In the genomic region with DNA sequence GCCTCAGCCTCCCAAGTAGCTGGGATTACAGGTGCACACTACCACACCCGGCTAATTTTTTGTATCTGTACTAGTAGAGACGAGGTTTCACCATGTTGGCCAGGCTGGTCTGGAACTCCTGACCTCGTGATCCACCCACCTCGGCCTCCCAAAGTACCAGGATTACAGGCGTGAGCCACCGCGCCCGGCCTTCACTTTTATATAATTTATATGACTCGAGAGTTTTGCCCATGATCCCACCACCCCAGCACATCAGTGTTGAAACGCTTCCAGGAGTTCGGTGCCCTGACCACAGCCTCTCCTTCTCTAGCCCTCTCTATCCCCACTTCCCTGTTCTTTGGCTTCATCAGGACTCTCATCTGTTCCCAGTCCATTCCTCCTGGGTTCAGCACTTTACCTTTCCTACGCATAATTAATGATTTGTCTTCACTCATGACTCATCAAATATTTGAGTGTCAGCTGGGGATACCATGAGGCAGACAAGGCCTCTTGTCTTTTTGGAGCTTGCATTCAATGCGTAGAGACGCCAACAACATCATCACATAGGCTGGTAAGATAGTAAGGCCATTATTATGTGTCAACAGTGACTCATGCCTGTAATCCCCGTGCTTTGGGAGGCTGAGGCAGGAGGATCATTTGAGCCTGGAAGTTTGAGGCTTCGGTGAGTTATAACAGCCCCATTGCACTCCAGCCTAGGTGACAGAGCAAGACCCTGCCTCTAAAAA, we compare ENCODE assay signal across 8 cellular contexts. TPM values are rescaled to one million over a fixed set of nuclear protein-coding genes. Genes with fewer than 3 reads are reported as not detected.
DNase-seq lines count a peak whose midpoint lies in the region; ATAC-seq, FAIRE-seq and TF ChIP-seq lines count a peak whose summit lies in the region.

No MANE protein-coding gene starts in this region.

- H3K4me1 ChIP-seq in A673 (ENCODE audit: insufficient read depth, low read length, poor library complexity, severe bottlenecking) (peaks cover 10% of the 10 kb centered on the region), keratinocyte (ENCODE audit: control insufficient read depth, extremely low read depth, insufficient read depth, low read length) (peaks cover 32% of the 10 kb centered on the region), upper lobe of left lung (peaks cover 23 to 54% (median 34%) of the 10 kb centered on the region in 4 donors)

- H3K4me3 ChIP-seq in A673 (ENCODE audit: low read depth, low read length, poor library complexity, severe bottlenecking), result peak overlapping the region; percentile 64
- H3K4me3 ChIP-seq in HFF-Myc (replicated peaks; ENCODE audit: low read depth, low read length), result peak overlapping the region; percentile 60
- peak overlapping the region in 2 of 3 experiments; percentile 87 to 90 for H3K4me3 ChIP-seq in keratinocyte (ENCODE audit: control insufficient read depth in 2 of 3, extremely low read depth in 1 of 3, insufficient read depth in 2 of 3, low read depth in 1 of 3, low read length in 3 of 3)
- H3K4me3 ChIP-seq in upper lobe of left lung, result peak overlapping the region in 3 of 4 donors; percentile 45 to 62 (median 56)

- no peak overlapping the region for H2AFZ ChIP-seq in keratinocyte (ENCODE audit: control insufficient read depth, low read length)

- H3K4me3 Mint-ChIP-seq in activated naive CD4-positive, alpha-beta T cell treated with anti-CD3 and anti-CD28 coated beads for 36 hours, result peak overlapping the region; percentile 79

- no peak for ATAC-seq in upper lobe of left lung (ENCODE audit: low FRiP score in 2 of 2)

- no peaks in the 10 kb centered on the region for H3K9me3 ChIP-seq in A673 (ENCODE audit: low read depth, low read length, poor library complexity, severe bottlenecking)
- H3K9me3 ChIP-seq in keratinocyte (ENCODE audit: control insufficient read depth, low read depth, low read length), result no peaks in the 10 kb centered on the region
- H3K9me3 ChIP-seq in upper lobe of left lung, result no peaks in the 10 kb centered on the region

- H3K9ac ChIP-seq in keratinocyte (ENCODE audit: control insufficient read depth, extremely low read depth, insufficient read depth, low read length), result peak overlapping the region; percentile 97

- intact Hi-C loops in A673 (cut with micrococcal nuclease; ENCODE audit: unreplicated experiment), result loop anchor here (5.0 kb wide), 1 partner anchor 122 kb away; no protein-coding TSS in a partner anchor
- intact Hi-C loops in activated naive CD4-positive, alpha-beta T cell treated with anti-CD3 and anti-CD28 coated beads for 36 hours (cut with micrococcal nuclease), result loop anchor here (5.0 kb wide), 1 partner anchor 237 kb away; the partner anchor contains the start of gene ARHGEF2

- H3K27ac ChIP-seq in A673 (ENCODE audit: low read depth, low read length, poor library complexity, severe bottlenecking) (peak overlapping the region; percentile 99), keratinocyte (ENCODE audit: control insufficient read depth, insufficient read depth, low read length) (peak overlapping the region; percentile 97), upper lobe of left lung (peak overlapping the region; percentile 87 to 95 (median 93))

- peaks cover 51% of the 10 kb centered on the region for H3K4me1 Mint-ChIP-seq in activated naive CD4-positive, alpha-beta T cell treated with anti-CD3 and anti-CD28 coated beads for 36 hours (ENCODE audit: low read depth)

- TF ChIP-seq CTCF in A673 (conservative IDR thresholded peaks at IDR 0.05; ENCODE audit: low read depth, low read length), result no peak
- no peak for TF ChIP-seq CTCF in HFF-Myc (IDR thresholded peaks at IDR 0.05; ENCODE audit: low read depth, low read length, missing control alignments)
- TF ChIP-seq CTCF in keratinocyte (optimal IDR thresholded peaks at IDR 0.05 in 1 of 3, IDR thresholded peaks at IDR 0.05 in 1 of 3, conservative IDR thresholded peaks at IDR 0.05 in 1 of 3; ENCODE audit: extremely low read depth in 1 of 3, insufficient read depth in 2 of 3, low read length in 3 of 3), result no peak
- no peak for TF ChIP-seq CTCF in upper lobe of left lung (IDR thresholded peaks at IDR 0.05)

- TF ChIP-seq EP300 in upper lobe of left lung (IDR thresholded peaks at IDR 0.05), result no peak

- peaks cover 59% of the 10 kb centered on the region for H3K36me3 Mint-ChIP-seq in activated naive CD4-positive, alpha-beta T cell treated with anti-CD3 and anti-CD28 coated beads for 36 hours (ENCODE audit: low read depth)

- H3K79me2 ChIP-seq in keratinocyte (ENCODE audit: control insufficient read depth, insufficient read depth, low read length), result peaks cover 8% of the 10 kb centered on the region

- no TSS peak for BruUV-seq in A673 (replicated peaks; lab: Mats Ljungman, UMichigan)

- DNase-seq in A673 (ENCODE audit: low spot score) (peak; percentile 43), HFF-Myc (ENCODE audit: extremely low read depth, low read depth) (no peak), keratinocyte (ENCODE audit: low read depth, low spot score) (peak; percentile 96), upper lobe of left lung (no peak), cerebellar cortex (ENCODE audit: low spot score) (no peak), NCI-H1694 treated with DMSO at 0.1 percent for 48 hours (lab: John Stamatoyannopoulos, UW) (no peak), GM19240 (ENCODE audit: insufficient read length, low spot score) (no peak)
- DNase-seq in activated naive CD4-positive, alpha-beta T cell treated with anti-CD3 and anti-CD28 coated beads for 36 hours, result peak; percentile 74

- no peak for FAIRE-seq in keratinocyte (lab: Jason Lieb, UNC)

- peaks cover 1% of the 10 kb centered on the region for H3K9me3 Mint-ChIP-seq in activated naive CD4-positive, alpha-beta T cell treated with anti-CD3 and anti-CD28 coated beads for 36 hours

- no peaks in the 10 kb centered on the region for H3K27me3 ChIP-seq in A673 (replicated peaks; ENCODE audit: insufficient read depth, low read depth, low read length, poor library complexity)
- H3K27me3 ChIP-seq in keratinocyte (ENCODE audit: control insufficient read depth, extremely low read depth, insufficient read depth, low read length), result no peaks in the 10 kb centered on the region
- H3K27me3 ChIP-seq in upper lobe of left lung, result no peaks in the 10 kb centered on the region

- H3K27ac Mint-ChIP-seq in activated naive CD4-positive, alpha-beta T cell treated with anti-CD3 and anti-CD28 coated beads for 36 hours, result peak overlapping the region; percentile 97

- no peaks in the 10 kb centered on the region for H3K36me3 ChIP-seq in A673 (ENCODE audit: insufficient read depth, low read length, poor library complexity, severe bottlenecking)
- peaks cover 9 to 14% of the 10 kb centered on the region in 2 experiments for H3K36me3 ChIP-seq in keratinocyte (ENCODE audit: control insufficient read depth in 2 of 2, extremely low read depth in 1 of 2, insufficient read depth in 2 of 2, low read length in 2 of 2)
- peaks cover 6 to 19% (median 12%) of the 10 kb centered on the region in 4 donors for H3K36me3 ChIP-seq in upper lobe of left lung

- dilution Hi-C loops in keratinocyte (cut with MboI; ENCODE audit: extremely low pct_ligation_motif_present, low sequenced_read_pairs), result no loop called here

- no peaks in the 10 kb centered on the region for H3K27me3 Mint-ChIP-seq in activated naive CD4-positive, alpha-beta T cell treated with anti-CD3 and anti-CD28 coated beads for 36 hours (ENCODE audit: low read depth)

- peak overlapping the region; percentile 96 for H3K4me2 ChIP-seq in keratinocyte (ENCODE audit: control insufficient read depth, extremely low read depth, insufficient read depth, low read depth, low read length)

- TF ChIP-seq POLR2A in upper lobe of left lung (IDR thresholded peaks at IDR 0.05), result no peak

- CTCF ChIA-PET in A673 (lab: Charles Lee), result no interaction called here
- CTCF ChIA-PET in activated naive CD4-positive, alpha-beta T cell treated with anti-CD3 and anti-CD28 coated beads for 36 hours (lab: Charles Lee), result interaction anchor here (0.6 to 6.7 kb wide), 6 partner anchors 11 to 1068 kb away, joined by 3 to 54 read pairs (median 5); partner anchors contain the start of gene SLC25A44

- H4K20me1 ChIP-seq in keratinocyte (ENCODE audit: control insufficient read depth, extremely low read depth, insufficient read depth, low read length), result no peaks in the 10 kb centered on the region

- no peaks in the 10 kb centered on the region for H3K9me1 ChIP-seq in keratinocyte (ENCODE audit: control insufficient read depth, extremely low read depth, insufficient read depth, low read length)

- POLR2A ChIA-PET in A673 (lab: Charles Lee; ENCODE audit: low non-redundant PET), result no interaction called here

- 79 to 80% methylated on average over 16 of the region's 16 CpGs for WGBS in upper lobe of left lung, 2 donors

RNA-seq across cellular contexts. Expression of gene PMF1, which starts 1.4 kb away (rescaled TPM):
- total RNA-seq in A673 (2021) (89.6 and 96.6 TPM in 2 replicates), upper lobe of left lung (10 to 100 TPM; 46.1 to 88.2 (median 66.6) TPM)
- 100 to 1,000 TPM; 135 TPM for total RNA-seq in activated naive CD4-positive, alpha-beta T cell treated with anti-CD3 and anti-CD28 coated beads for 36 hours
- polyA plus RNA-seq in keratinocyte, result 31.9 to 50.8 TPM (median 41.0 TPM) in 3 replicates
- polyA plus RNA-seq in keratinocyte (2011; ENCODE audit: low read depth), result 8.3 TPM
- 33.8 and 44.4 TPM in 2 replicates for polyA plus RNA-seq in keratinocyte (2011; cell fraction: cytosol; rRNA removed)
- 33.9 and 36.9 TPM in 2 replicates for polyA plus RNA-seq in keratinocyte (2011; cell fraction: nucleus; rRNA removed)
- 27.1 and 34.3 TPM in 2 replicates for polyA plus RNA-seq in keratinocyte (2012; ENCODE audit: low replicate concordance)
- polyA minus RNA-seq in keratinocyte, result 13.9 to 24.3 TPM (median 14.1 TPM) in 3 replicates
- 12.5 TPM for polyA minus RNA-seq in keratinocyte (2011; cell fraction: cytosol; rRNA and poly(A)+ RNA removed)
- 5.0 and 7.5 TPM in 2 replicates for polyA minus RNA-seq in keratinocyte (2011; cell fraction: nucleus; rRNA and poly(A)+ RNA removed)

RNA-seq across cellular contexts. Expression of gene SLC25A44, which starts 20.3 kb away (rescaled TPM):
- total RNA-seq in A673 (2021) (28.9 and 30.9 TPM in 2 replicates), upper lobe of left lung (10 to 100 TPM; 11.0 to 27.4 (median 21.1) TPM)
- total RNA-seq in activated naive CD4-positive, alpha-beta T cell treated with anti-CD3 and anti-CD28 coated beads for 36 hours, result 10 to 100 TPM; 69.1 to 73.5 TPM
- polyA plus RNA-seq in keratinocyte, result 24.4 to 36.8 TPM (median 25.3 TPM) in 3 replicates
- 14.9 TPM for polyA plus RNA-seq in keratinocyte (2011; ENCODE audit: low read depth)
- polyA plus RNA-seq in keratinocyte (2011; cell fraction: cytosol; rRNA removed), result 25.5 and 33.8 TPM in 2 replicates
- 39.2 and 55.4 TPM in 2 replicates for polyA plus RNA-seq in keratinocyte (2011; cell fraction: nucleus; rRNA removed)
- 14.4 and 18.8 TPM in 2 replicates for polyA plus RNA-seq in keratinocyte (2012; ENCODE audit: low replicate concordance)
- polyA minus RNA-seq in keratinocyte, result 39.2 to 83.6 TPM (median 39.8 TPM) in 3 replicates
- polyA minus RNA-seq in keratinocyte (2011; cell fraction: cytosol; rRNA and poly(A)+ RNA removed), result 18.8 TPM
- 12.7 and 19.4 TPM in 2 replicates for polyA minus RNA-seq in keratinocyte (2011; cell fraction: nucleus; rRNA and poly(A)+ RNA removed)

RNA-seq across cellular contexts. Expression of gene BGLAP, which starts 27.8 kb away (rescaled TPM):
- 2.4 and 2.8 TPM in 2 replicates for total RNA-seq in A673 (2021)
- 1 to 10 TPM; 3.4 to 4.0 TPM for total RNA-seq in activated naive CD4-positive, alpha-beta T cell treated with anti-CD3 and anti-CD28 coated beads for 36 hours
- polyA plus RNA-seq in keratinocyte, result 0.12 to 0.45 TPM (median 0.23 TPM) in 3 replicates
- polyA plus RNA-seq in keratinocyte (2011; ENCODE audit: low read depth), result 0.50 TPM
- 0.25 TPM in 1 of 2 replicates, not detected in the other for polyA plus RNA-seq in keratinocyte (2011; cell fraction: cytosol; rRNA removed)
- 0.25 and 1.00 TPM in 2 replicates for polyA plus RNA-seq in keratinocyte (2011; cell fraction: nucleus; rRNA removed)
- 0.69 TPM in 1 of 2 replicates, not detected in the other for polyA plus RNA-seq in keratinocyte (2012; ENCODE audit: low replicate concordance)
- polyA minus RNA-seq in keratinocyte, result 0.61 TPM in 1 of 3 replicates, not detected in the others
- polyA minus RNA-seq in keratinocyte (2011; cell fraction: cytosol; rRNA and poly(A)+ RNA removed), result not detected
- 0.63 TPM in 1 of 2 replicates, not detected in the other for polyA minus RNA-seq in keratinocyte (2011; cell fraction: nucleus; rRNA and poly(A)+ RNA removed)
- 10 to 100 TPM in 1 of 6 donors, 1 to 10 TPM in 3, under 1 TPM in 1, not detected in 1; 0.69 to 31.4 (median 1.9) TPM for total RNA-seq in upper lobe of left lung

RNA-seq across cellular contexts. Expression of gene PAQR6, which starts 33.7 kb away (rescaled TPM):
- 4.1 and 5.4 TPM in 2 replicates for total RNA-seq in A673 (2021)
- 1 to 10 TPM; 3.7 to 4.2 TPM for total RNA-seq in activated naive CD4-positive, alpha-beta T cell treated with anti-CD3 and anti-CD28 coated beads for 36 hours
- 0.78 to 2.2 TPM (median 1.00 TPM) in 3 replicates for polyA plus RNA-seq in keratinocyte
- polyA plus RNA-seq in keratinocyte (2011; ENCODE audit: low read depth), result 1.5 TPM
- polyA plus RNA-seq in keratinocyte (2011; cell fraction: cytosol; rRNA removed), result 0.11 and 0.17 TPM in 2 replicates
- polyA plus RNA-seq in keratinocyte (2011; cell fraction: nucleus; rRNA removed), result 9.0 and 13.1 TPM in 2 replicates
- polyA plus RNA-seq in keratinocyte (2012; ENCODE audit: low replicate concordance), result 1.2 and 12.1 TPM in 2 replicates
- polyA minus RNA-seq in keratinocyte, result 0.23 to 0.43 TPM (median 0.42 TPM) in 3 replicates
- not detected for polyA minus RNA-seq in keratinocyte (2011; cell fraction: cytosol; rRNA and poly(A)+ RNA removed)
- polyA minus RNA-seq in keratinocyte (2011; cell fraction: nucleus; rRNA and poly(A)+ RNA removed), result 1.9 and 2.0 TPM in 2 replicates
- total RNA-seq in upper lobe of left lung, result 10 to 100 TPM in 1 of 6 donors, 1 to 10 TPM in 5; 1.3 to 10.5 (median 2.9) TPM

Comparison
In these comparisons a context has a peak if more than half of its experiments do, and no peak if none do; other contexts are left out.
1. DNase-seq: peak in A673 (single experiment), activated naive CD4-positive, alpha-beta T cell treated with anti-CD3 and anti-CD28 coated beads for 36 hours (single experiment) and keratinocyte (single experiment); none in HFF-Myc (single experiment), upper lobe of left lung (0 of 2), cerebellar cortex (single experiment), NCI-H1694 treated with DMSO at 0.1 percent for 48 hours (single experiment) and GM19240 (single experiment).
2. Peak in every context shown above with its lines, with median percentiles within 50 percentile points of each other: H3K27ac ChIP-seq and H3K4me3 ChIP-seq.